In the genomic region with DNA sequence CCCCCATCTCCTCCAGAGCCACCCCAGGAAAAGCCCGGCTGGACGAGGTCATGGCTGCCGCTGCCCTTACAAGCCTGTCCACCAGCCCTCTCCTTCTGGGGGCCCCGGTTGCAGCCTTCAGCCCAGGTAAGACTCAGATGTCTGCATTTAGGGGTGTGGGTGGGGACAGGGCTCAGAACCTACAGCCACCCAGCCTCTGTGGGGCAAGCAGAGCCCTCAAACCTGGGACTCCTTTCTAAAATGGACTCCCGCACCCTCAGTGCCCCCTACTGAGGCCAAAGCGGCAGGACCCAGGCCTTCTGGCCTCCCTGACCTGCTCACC, we compare ENCODE assay signal across 8 cellular contexts. TPM values are rescaled to one million over a fixed set of nuclear protein-coding genes. Genes with fewer than 3 reads are reported as not detected.
DNase-seq lines count a peak whose midpoint lies in the region; ATAC-seq and TF ChIP-seq lines count a peak whose summit lies in the region.

No MANE protein-coding gene starts in this region.

- peaks cover 0 to 3% (median 0%) of the 10 kb centered on the region in 8 donors for H3K9me3 Mint-ChIP-seq in CD4-positive, alpha-beta memory T cell

- no peak overlapping the region for H2BK12ac ChIP-seq in trophoblast cell (ENCODE audit: low read length)

- H2BK120ac ChIP-seq in trophoblast cell (ENCODE audit: insufficient read depth, low read length, poor library complexity), result no peak overlapping the region

- peak overlapping the region; percentile 9 for H3K9ac ChIP-seq in trophoblast cell (ENCODE audit: low read length)

- peak overlapping the region; percentile 54 for H3K27ac ChIP-seq in CD4-positive, alpha-beta memory T cell (ENCODE audit: low read depth, low read length)
- peak overlapping the region; percentile 77 for H3K27ac ChIP-seq in Panc1 (ENCODE audit: low read length)
- H3K27ac ChIP-seq in epithelial cell of prostate, result peak overlapping the region; percentile 91
- peak overlapping the region; percentile 77 for H3K27ac ChIP-seq in trophoblast cell (ENCODE audit: low read depth, low read length)

- CTCF ChIA-PET in CD4-positive, alpha-beta memory T cell (lab: Charles Lee; ENCODE audit: partially characterized antibody), result interaction anchor here (1.5 to 1.6 kb wide), 2 partner anchors 34 to 99 kb away, joined by 5 read pairs; a partner anchor contains a TSS
- CTCF ChIA-PET in Panc1 (lab: Charles Lee), result interaction anchor here (0.6 kb wide), 1 partner anchor 32 kb away, joined by 3 read pairs; no protein-coding TSS in a partner anchor

- POLR2A ChIA-PET in CD4-positive, alpha-beta memory T cell (lab: Charles Lee; ENCODE audit: partially characterized antibody), result interaction anchor here (1.0 to 3.8 kb wide), 17 partner anchors 7 to 220 kb away, joined by 3 to 53 read pairs (median 4); a partner anchor contains a TSS
- POLR2A ChIA-PET in Panc1 (lab: Charles Lee), result interaction anchor here (0.5 to 0.6 kb wide), 2 partner anchors 107 to 203 kb away, joined by 3 to 16 read pairs; no protein-coding TSS in a partner anchor

- peaks cover 1 to 5% (median 3%) of the 10 kb centered on the region in 4 donors for H3K4me1 Mint-ChIP-seq in CD4-positive, alpha-beta memory T cell

- peaks cover 23% of the 10 kb centered on the region for H3K4me1 ChIP-seq in CD4-positive, alpha-beta memory T cell (ENCODE audit: insufficient read depth, low read length)
- H3K4me1 ChIP-seq in Panc1 (ENCODE audit: control insufficient read depth, insufficient read depth, low read length) (peaks cover 31% of the 10 kb centered on the region), trophoblast cell (ENCODE audit: control insufficient read depth in 1 of 2, insufficient read depth in 2 of 2, low read length in 2 of 2) (peaks cover 16% of the 10 kb centered on the region in 2 experiments)

- H3K79me2 ChIP-seq in trophoblast cell (ENCODE audit: control insufficient read depth, insufficient read depth, low read length, poor library complexity), result peaks cover 7% of the 10 kb centered on the region

- BruUV-seq in Panc1 (replicated peaks; lab: Mats Ljungman, UMichigan), result no TSS peak

- no peak overlapping the region for H2AK5ac ChIP-seq in trophoblast cell (ENCODE audit: low read length)

- no peaks in the 10 kb centered on the region for H3K9me3 ChIP-seq in CD4-positive, alpha-beta memory T cell (ENCODE audit: control insufficient read depth in 1 of 2, low read length in 2 of 2)
- H3K9me3 ChIP-seq in Panc1 (ENCODE audit: control insufficient read depth, insufficient read depth, low read depth, low read length) (no peaks in the 10 kb centered on the region), trophoblast cell (ENCODE audit: insufficient read depth, low read depth, low read length) (no peaks in the 10 kb centered on the region)

- no peak overlapping the region for H4K8ac ChIP-seq in trophoblast cell (ENCODE audit: low read depth, low read length)

- WGBS in trophoblast cell (ENCODE audit: extremely low coverage, insufficient coverage, insufficient read length), result no CpG with 5 or more reads among the region's 6 CpGs

- DNase-seq in CD4-positive, alpha-beta memory T cell, result no peak
- DNase-seq in Panc1 (ENCODE audit: low read depth, low spot score), result no peak
- DNase-seq in epithelial cell of prostate (ENCODE audit: low read depth, low spot score), result no peak
- no peak for DNase-seq in trophoblast cell
- DNase-seq in NCI-H2081 (lab: John Stamatoyannopoulos, UW), result no peak
- DNase-seq in 8988T, result no peak
- no peak for DNase-seq in NCI-H524 (lab: John Stamatoyannopoulos, UW)
- DNase-seq in NCI-H1092 treated with DMSO at 0.1 percent for 48 hours (lab: John Stamatoyannopoulos, UW), result no peak

- H2BK5ac ChIP-seq in trophoblast cell (ENCODE audit: low read depth, low read length, poor library complexity), result peak overlapping the region; percentile 83

- peak overlapping the region; percentile 66 for H3K18ac ChIP-seq in trophoblast cell (ENCODE audit: low read length)

- H3K4me2 ChIP-seq in trophoblast cell (ENCODE audit: low read length), result peak overlapping the region; percentile 61

- intact Hi-C loops in CD4-positive, alpha-beta memory T cell (cut with micrococcal nuclease), result no loop called here
- intact Hi-C loops in Panc1 (cut with micrococcal nuclease; ENCODE audit: unreplicated experiment), result no loop called here

- no peak overlapping the region for H3K23ac ChIP-seq in trophoblast cell (ENCODE audit: low read length)

- H2AFZ ChIP-seq in trophoblast cell (ENCODE audit: insufficient read depth, low read length, poor library complexity), result no peak overlapping the region

- peak overlapping the region; percentile 4 for H3K4ac ChIP-seq in trophoblast cell (ENCODE audit: low read depth, low read length)

- TF ChIP-seq CTCF in Panc1 (IDR thresholded peaks at IDR 0.05), result no peak

- H3K27me3 ChIP-seq in CD4-positive, alpha-beta memory T cell (ENCODE audit: insufficient read depth, low read length), result no peaks in the 10 kb centered on the region
- no peaks in the 10 kb centered on the region for H3K27me3 ChIP-seq in Panc1 (ENCODE audit: control insufficient read depth, insufficient read depth, low read length)
- H3K27me3 ChIP-seq in trophoblast cell (ENCODE audit: insufficient read depth, low read length), result no peaks in the 10 kb centered on the region

- ATAC-seq in Panc1, result no peak

- in situ Hi-C loops in Panc1 (cut with HindIII; ENCODE audit: low pct_unique_long_range_greater_than_20kb, low sequenced_read_pairs), result no loop called here

- no peaks in the 10 kb centered on the region for H3K27me3 Mint-ChIP-seq in CD4-positive, alpha-beta memory T cell

- H3K79me1 ChIP-seq in trophoblast cell (ENCODE audit: low read length), result peaks cover 15% of the 10 kb centered on the region

- H4K91ac ChIP-seq in trophoblast cell (ENCODE audit: low read depth, low read length), result peak overlapping the region; percentile 85

- H3K4me3 ChIP-seq in CD4-positive, alpha-beta memory T cell (ENCODE audit: low read length in 2 of 2), result peak overlapping the region in 1 of 2 donors; percentile 60
- H3K4me3 ChIP-seq in Panc1 (ENCODE audit: low read depth in 2 of 2, low read length in 2 of 2), result peak overlapping the region; percentile 63 to 66
- H3K4me3 ChIP-seq in trophoblast cell (ENCODE audit: low read depth, low read length), result no peak overlapping the region

- H3K36me3 Mint-ChIP-seq in CD4-positive, alpha-beta memory T cell, result peaks cover 8 to 15% of the 10 kb centered on the region in 2 donors

- peak overlapping the region; percentile 13 for H3K14ac ChIP-seq in trophoblast cell (ENCODE audit: low read length)

- peaks cover 5% of the 10 kb centered on the region for H3K36me3 ChIP-seq in CD4-positive, alpha-beta memory T cell (ENCODE audit: insufficient read depth, low read length)
- H3K36me3 ChIP-seq in Panc1 (ENCODE audit: control insufficient read depth, insufficient read depth, low read length), result no peaks in the 10 kb centered on the region; the same call in 1 of the 2 replicates
- H3K36me3 ChIP-seq in trophoblast cell (ENCODE audit: control insufficient read depth in 1 of 2, insufficient read depth in 2 of 2, low read length in 2 of 2), result peaks cover 28 to 36% of the 10 kb centered on the region in 2 experiments

- peak overlapping the region in 7 of 8 donors; percentile 27 to 71 (median 49) for H3K4me3 Mint-ChIP-seq in CD4-positive, alpha-beta memory T cell

- peak overlapping the region; percentile 8 for H4K12ac ChIP-seq in trophoblast cell (ENCODE audit: low read depth, low read length)

- H3K27ac Mint-ChIP-seq in CD4-positive, alpha-beta memory T cell, result peak overlapping the region in 2 of 7 donors; percentile 35 to 42

RNA-seq across cellular contexts. Expression of a gene that starts 1.7 kb away (rescaled TPM):
- 100 to 1,000 TPM; 121 to 124 TPM for total RNA-seq in CD4-positive, alpha-beta memory T cell
- polyA plus RNA-seq in CD4-positive, alpha-beta memory T cell, result 1 to 10 TPM; 2.2 to 7.6 TPM
- total RNA-seq in Panc1 (2021; ENCODE audit: unreplicated experiment), result 166 TPM
- polyA plus RNA-seq in Panc1 (2012; ENCODE audit: insufficient read length), result 299 TPM
- 79.0 and 79.6 TPM in 2 replicates for polyA plus RNA-seq in trophoblast cell (2013)

RNA-seq across cellular contexts. Expression of a gene that starts 4.9 kb away (rescaled TPM):
- 100 to 1,000 TPM; 162 to 169 TPM for total RNA-seq in CD4-positive, alpha-beta memory T cell
- polyA plus RNA-seq in CD4-positive, alpha-beta memory T cell, result 100 to 1,000 TPM; 297 to 324 TPM
- total RNA-seq in Panc1 (2021; ENCODE audit: unreplicated experiment), result 15.2 TPM
- polyA plus RNA-seq in Panc1 (2012; ENCODE audit: insufficient read length), result 8.0 TPM
- 2.0 TPM in 2 replicates for polyA plus RNA-seq in trophoblast cell (2013)

RNA-seq across cellular contexts. Expression of a gene that starts 33.5 kb away (rescaled TPM):
- 10 to 100 TPM; 51.8 to 55.3 TPM for total RNA-seq in CD4-positive, alpha-beta memory T cell
- 10 to 100 TPM; 34.6 to 69.5 TPM for polyA plus RNA-seq in CD4-positive, alpha-beta memory T cell
- 35.8 TPM for total RNA-seq in Panc1 (2021; ENCODE audit: unreplicated experiment)
- polyA plus RNA-seq in Panc1 (2012; ENCODE audit: insufficient read length), result 41.9 TPM
- 13.5 and 15.2 TPM in 2 replicates for polyA plus RNA-seq in trophoblast cell (2013)

RNA-seq across cellular contexts. Expression of a gene that starts 33.5 kb away (rescaled TPM):
- 10 to 100 TPM; 85.6 to 92.0 TPM for total RNA-seq in CD4-positive, alpha-beta memory T cell
- polyA plus RNA-seq in CD4-positive, alpha-beta memory T cell, result 10 to 100 TPM; 65.5 to 66.3 TPM
- 57.9 TPM for total RNA-seq in Panc1 (2021; ENCODE audit: unreplicated experiment)
- 68.1 TPM for polyA plus RNA-seq in Panc1 (2012; ENCODE audit: insufficient read length)
- 8.2 and 8.3 TPM in 2 replicates for polyA plus RNA-seq in trophoblast cell (2013)

RNA-seq across cellular contexts. Expression of a gene that starts 44.9 kb away (rescaled TPM):
- not detected for total RNA-seq in CD4-positive, alpha-beta memory T cell
- polyA plus RNA-seq in CD4-positive, alpha-beta memory T cell, result not detected
- total RNA-seq in Panc1 (2021; ENCODE audit: unreplicated experiment), result not detected
- 1.4 TPM for polyA plus RNA-seq in Panc1 (2012; ENCODE audit: insufficient read length)
- polyA plus RNA-seq in trophoblast cell (2013), result 0.73 and 0.85 TPM in 2 replicates

Comparison
In these comparisons a context has a peak if more than half of its experiments do, and no peak if none do; other contexts are left out.
1. RNA of a gene that starts 4.9 kb away (total RNA-seq): 162 to 169 TPM in CD4-positive, alpha-beta memory T cell; 15.2 TPM in Panc1 (single experiment); every median in the first group is over 10 times any median in the second.
2. Peak in every context shown above with its lines, with median percentiles within 50 percentile points of each other: H3K27ac ChIP-seq.